ENCODE assay signal across 1 cellular context in the genomic region with DNA sequence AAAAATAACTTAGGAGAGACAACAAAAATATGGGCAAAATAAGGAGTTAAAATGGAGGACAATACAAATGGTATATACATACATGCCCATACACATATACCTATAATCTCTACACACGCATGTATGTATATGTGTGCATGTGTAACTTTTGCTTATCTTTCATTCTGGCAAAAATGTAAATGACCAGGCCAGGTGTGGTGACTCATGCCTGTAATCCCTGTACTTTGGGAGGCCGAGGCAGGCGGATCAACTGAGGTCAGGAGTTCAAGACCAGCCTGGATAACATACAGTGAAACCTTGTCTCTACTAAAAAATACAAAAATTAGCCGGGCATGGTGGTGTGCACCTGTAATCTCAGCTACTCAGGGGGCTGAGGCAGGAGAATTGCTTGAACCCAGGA. TPM values are rescaled to one million over a fixed set of nuclear protein-coding genes. Genes with fewer than 3 reads are reported as not detected.
"Had no signal": no experiment of that assay in that cellular context is flagged by ENCODE, and none has a peak within 500 bp of the region (broad histone marks: within the 10 kb centered on the region; RNA-seq: fewer than 3 reads in every experiment).

No MANE protein-coding gene starts in this region.

RNA-seq across cellular contexts. Expression of a gene that starts 49.1 kb away (rescaled TPM):
- polyA plus RNA-seq: immature natural killer cell had no signal
